Comparison of ENCODE assay signal across 18 cellular contexts in genomic region chr11:35151896-35152295, GRCh38. TPM values are rescaled to one million over a fixed set of nuclear protein-coding genes. Genes with fewer than 3 reads are reported as not detected.
DNase-seq lines count a peak whose midpoint lies in the region; ATAC-seq, FAIRE-seq and TF ChIP-seq lines count a peak whose summit lies in the region.
"Had no signal": no experiment of that assay in that cellular context is flagged by ENCODE, and none has a peak within 500 bp of the region (broad histone marks: within the 10 kb centered on the region; RNA-seq: fewer than 3 reads in every experiment).

No MANE protein-coding gene starts in this region.

- H3K9ac ChIP-seq in keratinocyte (ENCODE audit: control insufficient read depth, extremely low read depth, insufficient read depth, low read length): no peak overlapping the region
- H3K9ac ChIP-seq in stomach smooth muscle (ENCODE audit: low read length in 2 of 2): no peak overlapping the region

- dilution Hi-C loops in keratinocyte (cut with MboI; ENCODE audit: extremely low pct_ligation_motif_present, low sequenced_read_pairs): no loop called here

- POLR2A ChIA-PET in activated CD8-positive, alpha-beta T cell treated with anti-CD3 and anti-CD28 coated beads, Interleukin-2, amount 10 ng/mL, durations not matched to agents 7 days and 5 days (lab: Charles Lee): interaction anchor here (0.7 to 4.1 kb wide), 4 partner anchors 8 to 105 kb away, joined by 3 to 26 read pairs (median 5); partner anchors contain the start of gene CD44

- no peaks in the 10 kb centered on the region for H3K9me3 ChIP-seq in keratinocyte (ENCODE audit: control insufficient read depth, low read depth, low read length)
- H3K9me3 ChIP-seq in stomach smooth muscle (ENCODE audit: control insufficient read depth in 2 of 2, low read length in 2 of 2): no peaks in the 10 kb centered on the region
- H3K9me3 ChIP-seq in MG63: no peaks in the 10 kb centered on the region

- peak overlapping the region; percentile 8 for H3K27ac Mint-ChIP-seq in activated T-cell treated with anti-CD3 and anti-CD28 coated beads, Interleukin-2, amount 50 U/mL, for 72 hours
- peak overlapping the region; percentile 4 for H3K27ac Mint-ChIP-seq in activated CD8-positive, alpha-beta T cell treated with anti-CD3 and anti-CD28 coated beads, Interleukin-2, amount 10 ng/mL, durations not matched to agents 7 days and 5 days
- H3K27ac Mint-ChIP-seq: type B pancreatic cell had no signal

- TF ChIP-seq CTCF in keratinocyte (optimal IDR thresholded peaks at IDR 0.05 in 1 of 3, IDR thresholded peaks at IDR 0.05 in 1 of 3, conservative IDR thresholded peaks at IDR 0.05 in 1 of 3; ENCODE audit: extremely low read depth in 1 of 3, insufficient read depth in 2 of 3, low read length in 3 of 3) (no peak), GM20000 (IDR thresholded peaks at IDR 0.05; ENCODE audit: extremely low read depth, missing control alignments) (no peak), foreskin keratinocyte (conservative IDR thresholded peaks at IDR 0.05) (no peak)

- H3K27ac ChIP-seq in keratinocyte (ENCODE audit: control insufficient read depth, insufficient read depth, low read length) (peak overlapping the region; percentile 6), stomach smooth muscle (ENCODE audit: low read length) (peak overlapping the region; percentile 49), foreskin keratinocyte (no peak overlapping the region)
- H3K27ac ChIP-seq: cardiac muscle cell, WERI-Rb-1 had no signal

- peaks cover 93% of the 10 kb centered on the region for H3K4me1 Mint-ChIP-seq in activated T-cell treated with anti-CD3 and anti-CD28 coated beads, Interleukin-2, amount 50 U/mL, for 72 hours (ENCODE audit: low read depth)
- peaks cover 96% of the 10 kb centered on the region for H3K4me1 Mint-ChIP-seq in activated CD8-positive, alpha-beta T cell treated with anti-CD3 and anti-CD28 coated beads, Interleukin-2, amount 10 ng/mL, durations not matched to agents 7 days and 5 days (ENCODE audit: low read depth)

- H3K79me2 ChIP-seq in keratinocyte (ENCODE audit: control insufficient read depth, insufficient read depth, low read length): peaks cover 98% of the 10 kb centered on the region

- H3K27me3 Mint-ChIP-seq in activated T-cell treated with anti-CD3 and anti-CD28 coated beads, Interleukin-2, amount 50 U/mL, for 72 hours (ENCODE audit: low read depth): no peaks in the 10 kb centered on the region
- H3K27me3 Mint-ChIP-seq in activated CD8-positive, alpha-beta T cell treated with anti-CD3 and anti-CD28 coated beads, Interleukin-2, amount 10 ng/mL, durations not matched to agents 7 days and 5 days (ENCODE audit: low read depth): no peaks in the 10 kb centered on the region

- peaks cover 68% of the 10 kb centered on the region for H3K4me1 ChIP-seq in keratinocyte (ENCODE audit: control insufficient read depth, extremely low read depth, insufficient read depth, low read length)
- H3K4me1 ChIP-seq in stomach smooth muscle (ENCODE audit: control insufficient read depth, insufficient read depth, low read length): peaks cover 41% of the 10 kb centered on the region
- peaks cover 32% of the 10 kb centered on the region for H3K4me1 ChIP-seq in foreskin keratinocyte

- CTCF ChIA-PET in activated CD8-positive, alpha-beta T cell treated with anti-CD3 and anti-CD28 coated beads, Interleukin-2, amount 10 ng/mL, durations not matched to agents 7 days and 5 days (lab: Charles Lee): interaction anchor here (0.8 to 3.4 kb wide), 5 partner anchors 10 to 26 kb away, joined by 3 to 12 read pairs (median 4); partner anchors contain the start of gene CD44

- DNase-seq in activated T-cell treated with anti-CD3 and anti-CD28 coated beads, Interleukin-2, amount 50 U/mL, for 72 hours: no peak
- DNase-seq in activated T-cell treated with anti-CD3 and anti-CD28 coated beads, Interleukin-2, amount 50 U/mL, for 48 hours: no peak
- no peak for DNase-seq in activated CD8-positive, alpha-beta T cell treated with anti-CD3 and anti-CD28 coated beads, Interleukin-2, amount 10 ng/mL, durations not matched to agents 7 days and 5 days
- DNase-seq in keratinocyte (ENCODE audit: low read depth, low spot score) (no peak), GM20000 (ENCODE audit: low spot score) (no peak), foreskin keratinocyte (no peak), MG63 (no peak)
- DNase-seq: activated T-cell treated with anti-CD3 and anti-CD28 coated beads for 4 hours, DMS79, NCI-H1417, NCI-H524, SHP77 treated with DMSO at 0.1 percent for 48 hours, WERI-Rb-1 had no signal

- H3K4me3 ChIP-seq in keratinocyte (ENCODE audit: control insufficient read depth in 2 of 3, extremely low read depth in 1 of 3, insufficient read depth in 2 of 3, low read depth in 1 of 3, low read length in 3 of 3) (no peak overlapping the region), stomach smooth muscle (ENCODE audit: low read length in 2 of 2) (no peak overlapping the region), MG63 (no peak overlapping the region)
- H3K4me3 ChIP-seq: cardiac muscle cell had no signal

- H2AFZ ChIP-seq in keratinocyte (ENCODE audit: control insufficient read depth, low read length): no peak overlapping the region

- peak; percentile 26 for FAIRE-seq in keratinocyte (lab: Jason Lieb, UNC)
- FAIRE-seq: GM12891 had no signal

- H3K9me1 ChIP-seq in keratinocyte (ENCODE audit: control insufficient read depth, extremely low read depth, insufficient read depth, low read length): peaks cover 5% of the 10 kb centered on the region

- peaks cover 20 to 29% of the 10 kb centered on the region in 2 donors for H3K36me3 Mint-ChIP-seq in activated T-cell treated with anti-CD3 and anti-CD28 coated beads, Interleukin-2, amount 50 U/mL, for 72 hours (ENCODE audit: insufficient read depth in 2 of 2)
- peaks cover 92% of the 10 kb centered on the region for H3K36me3 Mint-ChIP-seq in activated CD8-positive, alpha-beta T cell treated with anti-CD3 and anti-CD28 coated beads, Interleukin-2, amount 10 ng/mL, durations not matched to agents 7 days and 5 days (ENCODE audit: low read depth)
- H3K36me3 Mint-ChIP-seq: type B pancreatic cell had no signal

- ATAC-seq in activated T-cell treated with anti-CD3 and anti-CD28 coated beads, Interleukin-2, amount 50 U/mL, for 72 hours (replicated peaks in 1 of 2): no peak
- ATAC-seq in activated CD8-positive, alpha-beta T cell treated with anti-CD3 and anti-CD28 coated beads, Interleukin-2, amount 10 ng/mL, durations not matched to agents 7 days and 5 days: no peak
- no peak for ATAC-seq in foreskin keratinocyte
- ATAC-seq: sciatic nerve had no signal

- peaks cover 53% of the 10 kb centered on the region for H4K20me1 ChIP-seq in keratinocyte (ENCODE audit: control insufficient read depth, extremely low read depth, insufficient read depth, low read length)

- H3K27me3 ChIP-seq in keratinocyte (ENCODE audit: control insufficient read depth, extremely low read depth, insufficient read depth, low read length): no peaks in the 10 kb centered on the region
- no peaks in the 10 kb centered on the region for H3K27me3 ChIP-seq in stomach smooth muscle (ENCODE audit: control insufficient read depth in 1 of 2, insufficient read depth in 2 of 2, low read length in 2 of 2)
- no peaks in the 10 kb centered on the region for H3K27me3 ChIP-seq in foreskin keratinocyte
- no peaks in the 10 kb centered on the region for H3K27me3 ChIP-seq in MG63
- H3K27me3 ChIP-seq: cardiac muscle cell had no signal

- peaks cover 2 to 4% of the 10 kb centered on the region in 2 donors for H3K9me3 Mint-ChIP-seq in activated T-cell treated with anti-CD3 and anti-CD28 coated beads, Interleukin-2, amount 50 U/mL, for 72 hours
- peaks cover 12% of the 10 kb centered on the region for H3K9me3 Mint-ChIP-seq in activated CD8-positive, alpha-beta T cell treated with anti-CD3 and anti-CD28 coated beads, Interleukin-2, amount 10 ng/mL, durations not matched to agents 7 days and 5 days (ENCODE audit: insufficient read depth)

- H3K4me2 ChIP-seq in keratinocyte (ENCODE audit: control insufficient read depth, extremely low read depth, insufficient read depth, low read depth, low read length): no peak overlapping the region

- H3K4me3 Mint-ChIP-seq in activated T-cell treated with anti-CD3 and anti-CD28 coated beads, Interleukin-2, amount 50 U/mL, for 72 hours: peak overlapping the region in 1 of 2 donors; percentile 47
- H3K4me3 Mint-ChIP-seq in activated CD8-positive, alpha-beta T cell treated with anti-CD3 and anti-CD28 coated beads, Interleukin-2, amount 10 ng/mL, durations not matched to agents 7 days and 5 days: no peak overlapping the region
- H3K4me3 Mint-ChIP-seq: type B pancreatic cell had no signal

- H3K36me3 ChIP-seq in keratinocyte (ENCODE audit: control insufficient read depth in 2 of 2, extremely low read depth in 1 of 2, insufficient read depth in 2 of 2, low read length in 2 of 2) (peaks cover 30 to 55% of the 10 kb centered on the region in 2 experiments), stomach smooth muscle (ENCODE audit: control insufficient read depth in 2 of 2, insufficient read depth in 2 of 2, low read length in 2 of 2) (peaks cover 9% of the 10 kb centered on the region in 2 donors), MG63 (peaks cover 100% of the 10 kb centered on the region)
- H3K36me3 ChIP-seq: cardiac muscle cell, WERI-Rb-1 had no signal

RNA-seq across cellular contexts. Expression of gene CD44, which starts 12.9 kb away (rescaled TPM):
- 100 to 1,000 TPM; 385 to 504 TPM for total RNA-seq in activated T-cell treated with anti-CD3 and anti-CD28 coated beads, Interleukin-2, amount 50 U/mL, for 72 hours
- 100 to 1,000 TPM; 398 to 399 TPM for total RNA-seq in activated CD8-positive, alpha-beta T cell treated with anti-CD3 and anti-CD28 coated beads, Interleukin-2, amount 10 ng/mL, durations not matched to agents 7 days and 5 days
- 1,621 to 2,271 TPM (median 2,038 TPM) in 3 replicates for polyA plus RNA-seq in keratinocyte
- 1,899 TPM for polyA plus RNA-seq in keratinocyte (2011; ENCODE audit: low read depth)
- 704 and 1,157 TPM in 2 replicates for polyA plus RNA-seq in keratinocyte (2011; cell fraction: cytosol; rRNA removed)
- polyA plus RNA-seq in keratinocyte (2011; cell fraction: nucleus; rRNA removed): 3,164 and 3,631 TPM in 2 replicates
- polyA plus RNA-seq in keratinocyte (2012; ENCODE audit: low replicate concordance): 637 and 1,345 TPM in 2 replicates
- 1,693 to 2,971 TPM (median 2,836 TPM) in 3 replicates for polyA minus RNA-seq in keratinocyte
- 1,343 TPM for polyA minus RNA-seq in keratinocyte (2011; cell fraction: cytosol; rRNA and poly(A)+ RNA removed)
- polyA minus RNA-seq in keratinocyte (2011; cell fraction: nucleus; rRNA and poly(A)+ RNA removed): 2,671 and 5,354 TPM in 2 replicates
- 1,058 and 1,283 TPM in 2 replicates for total RNA-seq in foreskin keratinocyte
- polyA plus RNA-seq in foreskin keratinocyte: 489 and 531 TPM in 2 replicates
- 1,423 and 1,833 TPM in 2 replicates for total RNA-seq in MG63 (2014; rRNA removed; shearing (Covaris generic); ENCODE audit: low replicate concordance)
